Comparison of ENCODE assay signal across 25 cellular contexts in genomic region chr12:48800457-48800856, GRCh38. TPM values are rescaled to one million over a fixed set of nuclear protein-coding genes. Genes with fewer than 3 reads are reported as not detected.
A peak's percentile ranks its signal among the peaks of the same experiment; 100 is the strongest.
DNase-seq lines count a peak whose midpoint lies in the region; ATAC-seq, FAIRE-seq and TF ChIP-seq lines count a peak whose summit lies in the region.
"Had no signal": no experiment of that assay in that cellular context is flagged by ENCODE, and none has a peak within 500 bp of the region (broad histone marks: within the 10 kb centered on the region; RNA-seq: fewer than 3 reads in every experiment).

No MANE protein-coding gene starts in this region.

- DNase-seq in right cardiac atrium (no peak), Right ventricle myocardium inferior (ENCODE audit: missing footprints) (no peak), bronchial epithelial cell (ENCODE audit: low read depth) (no peak), neuronal stem cell (ENCODE audit: low spot score) (no peak), upper lobe of right lung (no peak), dermis blood vessel endothelial cell (no peak), NCI-H526 treated with DMSO at 0.1 percent for 48 hours (lab: John Stamatoyannopoulos, UW) (no peak)
- DNase-seq: Caco-2; CD4-positive, CD25-positive, alpha-beta regulatory T cell; CD8-positive, alpha-beta T cell; DMS153; DMS79; EL; GDM1; GOT3; H9 had no signal

- no peaks in the 10 kb centered on the region for H3K79me1 ChIP-seq in neuronal stem cell (ENCODE audit: low read depth, low read length)

- peak; percentile 9 to 10 for ATAC-seq in right cardiac atrium
- ATAC-seq in Right ventricle myocardium inferior = no peak
- ATAC-seq in upper lobe of right lung = peak; percentile 7
- no peak for ATAC-seq in GM21423 (IDR thresholded peaks at IDR 0.05; ENCODE audit: unreplicated experiment)
- ATAC-seq: CD8-positive, alpha-beta T cell; GM12878; HCT116 had no signal

- H3K18ac ChIP-seq in neuronal stem cell (ENCODE audit: low read length) = peak overlapping the region; percentile 35

- no peak overlapping the region for H3K4ac ChIP-seq in neuronal stem cell (ENCODE audit: low read length)

- no peaks in the 10 kb centered on the region for H3K27me3 ChIP-seq in right cardiac atrium (ENCODE audit: control insufficient read depth, insufficient read depth)
- H3K27me3 ChIP-seq in bronchial epithelial cell (ENCODE audit: control insufficient read depth, insufficient read depth, low read length) = peaks cover 3% of the 10 kb centered on the region
- H3K27me3 ChIP-seq in neuronal stem cell (ENCODE audit: control insufficient read depth in 3 of 3, insufficient read depth in 3 of 3, low read depth in 1 of 3, low read length in 3 of 3) = peaks cover 0 to 7% (median 0%) of the 10 kb centered on the region in 3 experiments
- peaks cover 5% of the 10 kb centered on the region for H3K27me3 ChIP-seq in upper lobe of right lung
- H3K27me3 ChIP-seq: BLaER1 had no signal

- no peak overlapping the region for H3K14ac ChIP-seq in neuronal stem cell (ENCODE audit: low read length)

- TF ChIP-seq CTCF in bronchial epithelial cell (IDR thresholded peaks at IDR 0.05; ENCODE audit: insufficient read depth, low read length, severe bottlenecking) = no peak
- no peak for TF ChIP-seq CTCF in upper lobe of right lung (IDR thresholded peaks at IDR 0.05)

- H2BK120ac ChIP-seq in neuronal stem cell (ENCODE audit: low read depth, low read length) = no peak overlapping the region

- H3K4me2 ChIP-seq in neuronal stem cell (ENCODE audit: insufficient read depth, low read length, poor library complexity, severe bottlenecking) = no peak overlapping the region
- H3K4me2 ChIP-seq: BLaER1 had no signal

- H2AK5ac ChIP-seq in neuronal stem cell (ENCODE audit: low read depth, low read length) = peak overlapping the region; percentile 88

- no peak overlapping the region for H3K27ac ChIP-seq in right cardiac atrium (ENCODE audit: low read length)
- H3K27ac ChIP-seq in neuronal stem cell (replicated peaks; ENCODE audit: low read length) = no peak overlapping the region
- H3K27ac ChIP-seq in upper lobe of right lung = no peak overlapping the region
- H3K27ac ChIP-seq: 22Rv1, BLaER1, C4-2B had no signal

- peak overlapping the region; percentile 77 for H2BK15ac ChIP-seq in neuronal stem cell (ENCODE audit: low read length)

- peak; percentile 76 for FAIRE-seq in bronchial epithelial cell (lab: Jason Lieb, UNC)
- FAIRE-seq: A204.1, GM12878, GM19239 had no signal

- H3K4me1 ChIP-seq in right cardiac atrium (ENCODE audit: control insufficient read depth, insufficient read depth, low read length) (no peaks in the 10 kb centered on the region), neuronal stem cell (ENCODE audit: control insufficient read depth in 2 of 2, insufficient read depth in 1 of 2, low read depth in 1 of 2, low read length in 2 of 2) (no peaks in the 10 kb centered on the region), upper lobe of right lung (peaks cover 2% of the 10 kb centered on the region)

- peak overlapping the region; percentile 80 for H3K23ac ChIP-seq in neuronal stem cell (ENCODE audit: low read depth, low read length, poor library complexity)

- H2AFZ ChIP-seq in neuronal stem cell (ENCODE audit: low read length) = no peak overlapping the region

- 88% methylated on average over 14 of the region's 14 CpGs for WGBS in right cardiac atrium
- no CpG with 5 or more reads among the region's 14 CpGs for WGBS in neuronal stem cell (ENCODE audit: extremely low coverage in 2 of 2, insufficient read length in 2 of 2, insufficient replicate concordance in 1 of 2), 2 donors

- peak overlapping the region; percentile 63 for H3K9ac ChIP-seq in neuronal stem cell (ENCODE audit: low read depth, low read length, poor library complexity)
- H3K9ac ChIP-seq: BLaER1 had no signal

- peak overlapping the region; percentile 39 for H2BK5ac ChIP-seq in neuronal stem cell (ENCODE audit: low read length)

- H3K36me3 ChIP-seq in bronchial epithelial cell (ENCODE audit: control insufficient read depth, insufficient read depth, low read length) = no peaks in the 10 kb centered on the region
- H3K36me3 ChIP-seq in neuronal stem cell (replicated peaks in 1 of 2; ENCODE audit: control insufficient read depth in 2 of 2, insufficient read depth in 2 of 2, low read length in 2 of 2) = no peaks in the 10 kb centered on the region
- no peaks in the 10 kb centered on the region for H3K36me3 ChIP-seq in upper lobe of right lung
- H3K36me3 ChIP-seq: BLaER1 had no signal

- H3K4me3 ChIP-seq in right cardiac atrium (ENCODE audit: low read length) = no peak overlapping the region
- no peak overlapping the region for H3K4me3 ChIP-seq in bronchial epithelial cell (ENCODE audit: low read depth, low read length)
- H3K4me3 ChIP-seq in neuronal stem cell (ENCODE audit: low read length in 2 of 2) = no peak overlapping the region
- no peak overlapping the region for H3K4me3 ChIP-seq in upper lobe of right lung
- H3K4me3 ChIP-seq: BLaER1, GM12878 had no signal

- intact Hi-C loops in right cardiac atrium (cut with DNase I) = no loop called here
- intact Hi-C loops in Right ventricle myocardium inferior (cut with DNase I) = no loop called here
- intact Hi-C loops in upper lobe of right lung (cut with DNase I) = no loop called here

- H3K9me3 ChIP-seq in right cardiac atrium (ENCODE audit: control insufficient read depth, low read length) (no peaks in the 10 kb centered on the region), neuronal stem cell (replicated peaks in 1 of 2; ENCODE audit: control insufficient read depth in 2 of 2, insufficient read depth in 1 of 2, low read depth in 1 of 2, low read length in 2 of 2) (no peaks in the 10 kb centered on the region), upper lobe of right lung (no peaks in the 10 kb centered on the region)
- H3K9me3 ChIP-seq: BLaER1, Caco-2 had no signal

- H4K8ac ChIP-seq in neuronal stem cell (ENCODE audit: low read depth, low read length) = no peak overlapping the region

- no peak overlapping the region for H4K91ac ChIP-seq in neuronal stem cell (ENCODE audit: low read depth, low read length, poor library complexity)

- peak overlapping the region; percentile 89 for H2BK12ac ChIP-seq in neuronal stem cell (ENCODE audit: low read length)

RNA-seq across cellular contexts. Expression of gene ADCY6, which starts 11.6 kb away (rescaled TPM):
- total RNA-seq in right cardiac atrium (100 to 1,000 TPM in 1 of 4 donors, 10 to 100 TPM in 3; 75.0 to 125 (median 96.6) TPM), Right ventricle myocardium inferior (55.6 TPM), bronchial epithelial cell (13.4 and 32.6 TPM in 2 replicates), upper lobe of right lung (42.9 TPM), dermis blood vessel endothelial cell (39.0 and 43.3 TPM in 2 replicates)
- 51.4 TPM for polyA plus RNA-seq in right cardiac atrium
- polyA plus RNA-seq in neuronal stem cell (2013, experiment 1 of 2) = 34.7 TPM
- 37.2 TPM for polyA plus RNA-seq in neuronal stem cell (2013, experiment 2 of 2)
- total RNA-seq: B cell; CD8-positive, alpha-beta T cell had no signal
- polyA plus RNA-seq: CD4-positive, CD25-positive, alpha-beta regulatory T cell had no signal

RNA-seq across cellular contexts. Expression of gene CACNB3, which starts 17.8 kb away (rescaled TPM):
- 1 to 10 TPM; 6.1 to 7.6 (median 7.1) TPM for total RNA-seq in right cardiac atrium
- 3.5 TPM for polyA plus RNA-seq in right cardiac atrium
- 6.0 TPM for total RNA-seq in Right ventricle myocardium inferior
- 7.4 and 8.6 TPM in 2 replicates for total RNA-seq in bronchial epithelial cell
- polyA plus RNA-seq in neuronal stem cell (2013, experiment 1 of 2) = 37.0 TPM
- 35.1 TPM for polyA plus RNA-seq in neuronal stem cell (2013, experiment 2 of 2)
- total RNA-seq in upper lobe of right lung = 24.4 TPM
- total RNA-seq in dermis blood vessel endothelial cell = 16.3 and 20.0 TPM in 2 replicates

RNA-seq across cellular contexts. Expression of gene DDX23, which starts 51.5 kb away (rescaled TPM):
- total RNA-seq in right cardiac atrium = 10 to 100 TPM; 31.4 to 38.9 (median 35.1) TPM
- 21.3 TPM for polyA plus RNA-seq in right cardiac atrium
- total RNA-seq in Right ventricle myocardium inferior = 37.2 TPM
- total RNA-seq in bronchial epithelial cell = 68.7 and 81.2 TPM in 2 replicates
- polyA plus RNA-seq in neuronal stem cell (2013, experiment 1 of 2) = 60.8 TPM
- 59.3 TPM for polyA plus RNA-seq in neuronal stem cell (2013, experiment 2 of 2)
- 77.2 TPM for total RNA-seq in upper lobe of right lung
- 115 and 124 TPM in 2 replicates for total RNA-seq in dermis blood vessel endothelial cell

Comparison
In these comparisons a context has a peak if more than half of its experiments do, and no peak if none do; other contexts are left out.
1. ATAC-seq: peak in right cardiac atrium (2 of 2) and upper lobe of right lung (single experiment); none in Right ventricle myocardium inferior (single experiment) and GM21423 (single experiment).